Comparison of ENCODE assay signal across 13 cellular contexts in the genomic region with DNA sequence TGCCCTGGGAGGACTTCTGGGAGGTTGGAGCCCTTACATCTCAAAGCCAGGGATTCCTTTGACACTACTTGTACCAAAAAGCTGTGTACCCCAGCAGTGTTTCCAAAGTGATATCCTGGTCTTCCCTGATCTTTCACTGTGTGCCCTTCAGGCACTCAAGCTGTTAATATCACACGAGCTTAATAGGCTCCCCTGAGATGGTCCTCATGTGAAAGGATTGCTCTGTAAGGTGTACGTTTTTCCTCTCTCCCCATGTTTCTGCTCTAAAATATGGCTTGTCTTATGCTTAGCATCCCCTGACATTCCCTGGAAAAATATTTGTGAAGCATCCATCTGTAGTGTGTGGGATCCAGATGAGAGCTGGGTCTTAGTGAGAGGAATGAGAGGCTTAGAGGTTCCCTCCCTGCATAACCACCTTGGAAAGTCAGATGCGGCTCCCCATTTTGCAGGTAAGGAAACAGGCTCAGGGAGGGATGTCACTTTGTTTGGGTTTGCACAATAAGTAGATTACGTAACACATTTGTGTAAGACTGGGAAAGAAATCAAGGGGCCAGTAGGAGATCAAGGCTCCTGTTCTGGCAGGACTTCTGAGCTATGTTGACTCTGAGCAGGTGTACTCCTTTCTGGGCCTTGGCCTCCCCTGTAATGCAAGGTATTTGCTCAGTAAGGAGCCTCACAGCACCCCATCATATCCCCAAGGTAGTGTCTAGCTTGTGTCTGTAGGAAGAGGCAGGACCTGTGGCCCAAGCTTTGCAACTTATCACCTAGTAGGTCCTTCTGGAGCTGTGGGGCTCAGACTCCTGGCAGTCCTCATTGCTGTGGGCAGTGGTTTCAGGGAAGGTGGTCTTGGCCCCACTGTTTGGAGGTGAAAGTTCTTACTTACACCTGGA. TPM values are rescaled to one million over a fixed set of nuclear protein-coding genes. Genes with fewer than 3 reads are reported as not detected.
DNase-seq lines count a peak whose midpoint lies in the region; ATAC-seq and TF ChIP-seq lines count a peak whose summit lies in the region.
"Had no signal": no experiment of that assay in that cellular context is flagged by ENCODE, and none has a peak within 500 bp of the region (broad histone marks: within the 10 kb centered on the region; RNA-seq: fewer than 3 reads in every experiment).

No MANE protein-coding gene starts in this region.

- H3K27me3 ChIP-seq in IMR-90 (ENCODE audit: control insufficient read depth, insufficient read depth, low read length) (no peaks in the 10 kb centered on the region), breast epithelium (no peaks in the 10 kb centered on the region), right lobe of liver (no peaks in the 10 kb centered on the region), skeletal muscle tissue (ENCODE audit: control insufficient read depth in 3 of 3, insufficient read depth in 3 of 3, low read length in 3 of 3) (no peaks in the 10 kb centered on the region)
- H3K27me3 ChIP-seq: neutrophil had no signal

- in situ Hi-C loops in IMR-90 (cut with MboI; ENCODE audit: low sequenced_read_pairs) = no loop called here

- TF ChIP-seq POLR2A in IMR-90 (IDR thresholded peaks at IDR 0.05; ENCODE audit: low read depth, low read length) = no peak
- no peak for TF ChIP-seq POLR2A in breast epithelium (IDR thresholded peaks at IDR 0.05)
- no peak for TF ChIP-seq POLR2A in right lobe of liver (IDR thresholded peaks at IDR 0.05)

- peak overlapping the region; percentile 92 for H2AFZ ChIP-seq in IMR-90 (replicated peaks; ENCODE audit: low read length, poor library complexity)

- BruUV-seq in IMR-90 (replicated peaks; lab: Mats Ljungman, UMichigan) = no TSS peak

- H2AK9ac ChIP-seq in IMR-90 (replicated peaks; ENCODE audit: low read depth, low read length, poor library complexity) = no peak overlapping the region

- H3K56ac ChIP-seq in IMR-90 (ENCODE audit: extremely low read depth, insufficient read depth, low read length) = no peak overlapping the region

- H3K79me1 ChIP-seq in IMR-90 (ENCODE audit: low read depth in 1 of 2, low read length in 2 of 2) = no peaks in the 10 kb centered on the region

- POLR2A ChIA-PET in IMR-90 (lab: Charles Lee; ENCODE audit: unreplicated experiment) = interaction anchor here (0.6 kb wide), 1 partner anchor 216 kb away, joined by 3 read pairs; no protein-coding TSS in a partner anchor

- H3K14ac ChIP-seq in IMR-90 (replicated peaks; ENCODE audit: low read depth, low read length) = 0 out of 2 replicates have a peak overlapping the region, but pooled peaks have one; percentile 25

- H3K36me3 ChIP-seq in IMR-90 (ENCODE audit: control insufficient read depth, insufficient read depth, low read length) = peaks cover 1% of the 10 kb centered on the region; the same call in 1 of the 2 replicates
- no peaks in the 10 kb centered on the region for H3K36me3 ChIP-seq in breast epithelium
- peaks cover 0 to 23% (median 10%) of the 10 kb centered on the region in 4 donors for H3K36me3 ChIP-seq in right lobe of liver
- peaks cover 0 to 11% (median 4%) of the 10 kb centered on the region in 3 donors for H3K36me3 ChIP-seq in skeletal muscle tissue (ENCODE audit: control insufficient read depth in 3 of 3, insufficient read depth in 3 of 3, low read length in 3 of 3)
- H3K36me3 ChIP-seq: neutrophil had no signal

- peak overlapping the region; percentile 19; the same call in 1 of the 2 replicates for H2BK120ac ChIP-seq in IMR-90 (ENCODE audit: low read depth, low read length)

- no peak for DNase-seq in IMR-90
- DNase-seq in breast epithelium (ENCODE audit: low spot score in 2 of 2) = no peak
- DNase-seq in right lobe of liver = peak in 1 of 3 donors; percentile 75
- no peak for DNase-seq in inferior parietal cortex (ENCODE audit: extremely low spot score)
- no peak for DNase-seq in activated naive CD4-positive, alpha-beta T cell treated with anti-CD3 and anti-CD28 coated beads, Interleukin-2, amount 50 U/mL, for 16 hours
- no peak for DNase-seq in NCI-H2029 treated with DMSO at 0.1 percent for 48 hours (lab: John Stamatoyannopoulos, UW)
- DNase-seq: cerebellar nuclear complex, hippocampal formation, NCI-H2081 treated with DMSO at 0.1 percent for 48 hours, PC-3 had no signal

- no peak overlapping the region for H3K4me2 ChIP-seq in IMR-90 (ENCODE audit: low read depth, low read length)

- no peak overlapping the region for H2BK5ac ChIP-seq in IMR-90 (ENCODE audit: low read depth, low read length, poor library complexity, severe bottlenecking)

- H3K9ac ChIP-seq in IMR-90 (ENCODE audit: low read depth, low read length) (peak overlapping the region; percentile 19; the same call in 1 of the 2 replicates), skeletal muscle tissue (ENCODE audit: low read depth in 1 of 3, low read length in 3 of 3) (peak overlapping the region; percentile 59 to 90 (median 65))

- no peak; the same call in 1 of the 2 replicates for ATAC-seq in IMR-90 (ENCODE audit: low read depth)
- peak; percentile 34 to 43 (median 39) for ATAC-seq in right lobe of liver
- no peak for ATAC-seq in GM19328 (IDR thresholded peaks at IDR 0.05; ENCODE audit: unreplicated experiment)
- ATAC-seq: PC-3 had no signal

- peak overlapping the region; percentile 75 to 76; a peak in 3 of 4 replicates for H4K8ac ChIP-seq in IMR-90 (ENCODE audit: low read depth in 2 of 2, low read length in 2 of 2)

- H3K23ac ChIP-seq in IMR-90 (ENCODE audit: low read depth, low read length) = peak overlapping the region; percentile 39; the same call in 1 of the 2 replicates

- no peak overlapping the region; the same call in 1 of the 2 replicates for H3K18ac ChIP-seq in IMR-90 (ENCODE audit: low read depth, low read length)

- TF ChIP-seq RAD21 in IMR-90 (IDR thresholded peaks at IDR 0.05; ENCODE audit: low read length) = no peak

- TF ChIP-seq CTCF in IMR-90 (conservative IDR thresholded peaks at IDR 0.05; ENCODE audit: low read depth, low read length) = no peak
- TF ChIP-seq CTCF in breast epithelium (IDR thresholded peaks at IDR 0.05) = no peak
- no peak for TF ChIP-seq CTCF in right lobe of liver (IDR thresholded peaks at IDR 0.05)

- intact Hi-C loops in IMR-90 (cut with micrococcal nuclease) = no loop called here
- intact Hi-C loops in breast epithelium (cut with DNase I; ENCODE audit: low total_unique reads) = no loop called here
- intact Hi-C loops in right lobe of liver (cut with DNase I) = loop anchor here (10.0 kb wide), 1 partner anchor 223 kb away; no protein-coding TSS in a partner anchor

- H4K5ac ChIP-seq in IMR-90 (ENCODE audit: low read depth, low read length) = peak overlapping the region; percentile 44; the same call in 1 of the 2 replicates

- H2BK20ac ChIP-seq in IMR-90 (ENCODE audit: low read depth, low read length) = 0 out of 2 replicates have a peak overlapping the region, but pooled peaks have one; percentile 5

- H3K27ac ChIP-seq in IMR-90 (ENCODE audit: insufficient read depth, low read length) (peak overlapping the region; percentile 40; the same call in 1 of the 2 replicates), breast epithelium (peak overlapping the region; percentile 83 to 85), right lobe of liver (peak overlapping the region; percentile 72 to 90 (median 83)), skeletal muscle tissue (ENCODE audit: low read depth, low read length) (peak overlapping the region; percentile 14)
- H3K27ac ChIP-seq: neutrophil had no signal

- H3K4me3 ChIP-seq in IMR-90 (ENCODE audit: insufficient read depth, low read depth, low read length) (no peak overlapping the region), breast epithelium (no peak overlapping the region), right lobe of liver (peak overlapping the region in 2 of 3 donors; percentile 71 to 72), skeletal muscle tissue (ENCODE audit: low read length in 3 of 3) (no peak overlapping the region)

- H3K9me3 ChIP-seq in IMR-90 (ENCODE audit: control insufficient read depth, insufficient read depth, low read length) = no peaks in the 10 kb centered on the region
- H3K9me3 ChIP-seq in breast epithelium = no peaks in the 10 kb centered on the region
- H3K9me3 ChIP-seq in right lobe of liver = no peaks in the 10 kb centered on the region
- no peaks in the 10 kb centered on the region for H3K9me3 ChIP-seq in skeletal muscle tissue (ENCODE audit: control insufficient read depth in 3 of 3, low read length in 3 of 3)
- H3K9me3 ChIP-seq: neutrophil had no signal

- 100% methylated on average over 1 of the region's 4 CpGs; no CpG with 5 or more reads in 1 of the 2 experiments for WGBS in IMR-90 (ENCODE audit: extremely low coverage in 2 of 2, insufficient read length in 1 of 2), 2 experiments
- WGBS in right lobe of liver (ENCODE audit: insufficient coverage, low coverage, low lambda C conversion rate, missing lambda C conversion rate) = 11% methylated on average over 4 of the region's 4 CpGs

- H3K9me1 ChIP-seq in IMR-90 (ENCODE audit: insufficient read depth, low read length) = no peaks in the 10 kb centered on the region; the same call in 1 of the 2 replicates

- no peak overlapping the region for H4K91ac ChIP-seq in IMR-90 (ENCODE audit: insufficient read depth, low read depth, low read length)

- H2BK15ac ChIP-seq in IMR-90 (ENCODE audit: low read depth, low read length) = 0 out of 3 replicates have a peak overlapping the region, but pooled peaks have one; percentile 20

- H3K4me1 ChIP-seq in IMR-90 (ENCODE audit: control insufficient read depth, insufficient read depth, low read length) = peaks cover 15% of the 10 kb centered on the region
- H3K4me1 ChIP-seq in breast epithelium = peaks cover 0 to 15% of the 10 kb centered on the region in 2 donors
- H3K4me1 ChIP-seq in right lobe of liver = peaks cover 0 to 55% (median 24%) of the 10 kb centered on the region in 4 donors
- H3K4me1 ChIP-seq in skeletal muscle tissue (ENCODE audit: control insufficient read depth in 3 of 3, insufficient read depth in 3 of 3, low read length in 3 of 3) = peaks cover 22 to 26% (median 23%) of the 10 kb centered on the region in 3 donors

- peak overlapping the region; percentile 67 for H3K4ac ChIP-seq in IMR-90 (ENCODE audit: low read depth, low read length)

- CTCF ChIA-PET in IMR-90 (lab: Yijun Ruan, JAX) = interaction anchor here (0.6 to 0.8 kb wide), 2 partner anchors 24 to 108 kb away, joined by 4 to 9 read pairs; no protein-coding TSS in a partner anchor

- no peaks in the 10 kb centered on the region for H4K20me1 ChIP-seq in IMR-90 (ENCODE audit: insufficient read depth, low read length)

- dilution Hi-C loops in IMR-90 (cut with HindIII; ENCODE audit: low sequenced_read_pairs, unreplicated experiment) = no loop called here

- no peak overlapping the region for H2AK5ac ChIP-seq in IMR-90 (ENCODE audit: low read depth, low read length)

RNA-seq across cellular contexts. Expression of gene ACOX2, which starts 0.7 kb away (rescaled TPM):
- total RNA-seq in IMR-90 (2012; rRNA removed) = 15.6 and 17.8 TPM in 2 replicates
- polyA plus RNA-seq in IMR-90 (2012; rRNA removed) = 26.8 and 32.9 TPM in 2 replicates
- 17.9 and 19.5 TPM in 2 replicates for polyA plus RNA-seq in IMR-90 (2012; cell fraction: cytosol; rRNA removed)
- 137 and 183 TPM in 2 replicates for polyA plus RNA-seq in IMR-90 (2012; cell fraction: nucleus; rRNA removed; ENCODE audit: low replicate concordance)
- 10 to 100 TPM; 12.1 to 31.5 (median 17.6) TPM for total RNA-seq in breast epithelium
- 100 to 1,000 TPM in 3 of 6 experiments, 10 to 100 TPM in 3; 67.8 to 269 (median 149) TPM for total RNA-seq in right lobe of liver
- 14.6 TPM for total RNA-seq in skeletal muscle tissue

RNA-seq across cellular contexts. Expression of gene FAM107A, which starts 39.5 kb away (rescaled TPM):
- total RNA-seq in IMR-90 (2012; rRNA removed) (not detected in 2 replicates), breast epithelium (10 to 100 TPM; 17.7 to 64.5 (median 31.9) TPM), right lobe of liver (1 to 10 TPM in 3 of 6 experiments, under 1 TPM in 3; 0.33 to 3.6 (median 1.6) TPM), skeletal muscle tissue (under 0.01 TPM)
- polyA plus RNA-seq in IMR-90 (2012; rRNA removed) = not detected in 2 replicates
- polyA plus RNA-seq in IMR-90 (2012; cell fraction: cytosol; rRNA removed) = not detected in 2 replicates
- 0.05 and 0.07 TPM in 2 replicates for polyA plus RNA-seq in IMR-90 (2012; cell fraction: nucleus; rRNA removed; ENCODE audit: low replicate concordance)

RNA-seq across cellular contexts. Expression of gene KCTD6, which starts 45.8 kb away (rescaled TPM):
- 7.0 and 9.4 TPM in 2 replicates for total RNA-seq in IMR-90 (2012; rRNA removed)
- 5.6 and 9.2 TPM in 2 replicates for polyA plus RNA-seq in IMR-90 (2012; rRNA removed)
- 1.5 and 2.3 TPM in 2 replicates for polyA plus RNA-seq in IMR-90 (2012; cell fraction: cytosol; rRNA removed)
- 1.4 and 10.7 TPM in 2 replicates for polyA plus RNA-seq in IMR-90 (2012; cell fraction: nucleus; rRNA removed; ENCODE audit: low replicate concordance)
- 10 to 100 TPM; 15.4 to 30.7 (median 16.3) TPM for total RNA-seq in breast epithelium
- 1 to 10 TPM; 4.3 to 9.6 (median 8.0) TPM for total RNA-seq in right lobe of liver
- 9.9 TPM for total RNA-seq in skeletal muscle tissue

Comparison
In these comparisons a context has a peak if more than half of its experiments do, and no peak if none do; other contexts are left out.
1. ATAC-seq: peak in right lobe of liver (4 of 4); none in IMR-90 (single experiment) and GM19328 (single experiment).
2. H3K27ac ChIP-seq: peak in every context shown above with its lines; median percentile 84 in breast epithelium; 83 in right lobe of liver; 40 in IMR-90; 14 in skeletal muscle tissue.
3. H3K4me3 ChIP-seq: peak in right lobe of liver (2 of 3); none in IMR-90 (single experiment), breast epithelium (0 of 3) and skeletal muscle tissue (0 of 3).
4. RNA of gene FAM107A, which starts 39.5 kb away (total RNA-seq): 17.7 to 64.5 TPM in breast epithelium; 0.33 to 3.6 TPM in right lobe of liver, not detected in IMR-90 and under 0.01 TPM in skeletal muscle tissue (single experiment); every median in the first group is over 4 times any median in the second.
5. intact Hi-C loops: an anchor here in right lobe of liver (10.0 kb wide); none called in IMR-90 and breast epithelium.